Comparison of ENCODE assay signal across 1 cellular context in the genomic region with DNA sequence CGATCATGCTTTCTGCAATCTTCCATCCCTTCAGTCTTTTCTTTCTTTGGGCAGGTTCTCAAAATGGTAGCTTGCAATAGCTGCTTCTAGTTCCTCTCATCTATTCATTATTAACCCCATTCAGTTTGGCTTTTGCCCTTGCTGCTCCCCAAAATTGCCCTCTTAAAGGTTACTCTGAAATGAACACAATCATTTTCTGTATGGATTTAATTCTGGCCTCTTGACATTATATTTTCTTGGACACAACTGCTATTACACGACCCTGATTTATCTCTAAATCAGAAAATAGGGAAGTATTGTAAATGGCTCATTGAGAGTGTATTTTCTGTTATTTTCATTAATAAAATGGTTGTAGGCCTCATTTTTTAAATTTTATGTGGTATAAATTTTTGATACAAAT.
TF ChIP-seq lines count a peak whose summit lies in the region.

TSS of gene ANGPTL5 (minus strand) at position 101 of the 400 bp plus-strand sequence. CDS start 8,613 bp downstream, outside the sequence.

TF ChIP-seq in WTC11, 78 proteins besides CTCF, POLR2A, EP300 and RAD21 (continued from another document):
- TF ChIP-seq ZNF121 (CRISPR knock-in tag; IDR thresholded peaks at IDR 0.05) (no peak), NR1H2 (CRISPR knock-in tag; IDR thresholded peaks at IDR 0.05) (no peak), GTF2I (CRISPR knock-in tag; conservative IDR thresholded peaks at IDR 0.05) (no peak), NFYB (CRISPR knock-in tag; conservative IDR thresholded peaks at IDR 0.05; ENCODE audit: low read depth) (no peak), ZNF423 (CRISPR knock-in tag; IDR thresholded peaks at IDR 0.05) (no peak), KAT7 (CRISPR knock-in tag; IDR thresholded peaks at IDR 0.05; ENCODE audit: borderline replicate concordance) (no peak), RELA (CRISPR knock-in tag; IDR thresholded peaks at IDR 0.05; ENCODE audit: borderline replicate concordance) (no peak)
